ENCODE assay signal across 17 cellular contexts in genomic region chr6:107594736-107595135, GRCh38.
"Had no signal": no experiment of that assay in that cellular context is flagged by ENCODE, and none has a peak within 500 bp of the region (broad histone marks: within the 10 kb centered on the region; RNA-seq: fewer than 3 reads in every experiment).

No MANE protein-coding gene starts in this region.

- FAIRE-seq: colon had no signal

- H3K27ac ChIP-seq: cardiac muscle cell, esophagus muscularis mucosa, heart left ventricle, parathyroid adenoma, skin epidermis, tibial nerve had no signal

- H3K27me3 Mint-ChIP-seq: activated naive CD8-positive, alpha-beta T cell treated with anti-CD3 and anti-CD28 coated beads for 36 hours had no signal

- H3K4me3 ChIP-seq: cardiac muscle cell, esophagus muscularis mucosa, heart left ventricle, skin epidermis, tibial nerve had no signal

- H3K27ac Mint-ChIP-seq: activated naive CD8-positive, alpha-beta T cell treated with anti-CD3 and anti-CD28 coated beads for 36 hours; activated T-helper 1 cell treated with anti-CD3 and anti-CD28 coated beads, Interleukin-12 subunit alpha, Interleukin-12 subunit beta, Interleukin-2, Interleukin-4 antibody, amounts not matched to agents 30 ng/mL and 10 ng/mL and 1 ng/mL, durations not matched to agents 14 hours and 24 hours and 36 hours; stimulated activated naive B cell treated with anti-CD40 and anti-IgM and Interleukin-4, amounts not matched to agents 10 μg/mL and 1 μg/mL and 100 μg/mL, for 72 hours had no signal

- H3K4me1 Mint-ChIP-seq: activated naive CD8-positive, alpha-beta T cell treated with anti-CD3 and anti-CD28 coated beads for 36 hours had no signal

- H3K4me1 ChIP-seq: parathyroid adenoma, tibial nerve had no signal

- H2AFZ ChIP-seq: parathyroid adenoma had no signal

- H3K4me3 Mint-ChIP-seq: activated naive CD8-positive, alpha-beta T cell treated with anti-CD3 and anti-CD28 coated beads for 36 hours; activated T-helper 1 cell treated with anti-CD3 and anti-CD28 coated beads, Interleukin-12 subunit alpha, Interleukin-12 subunit beta, Interleukin-2, Interleukin-4 antibody, amounts not matched to agents 30 ng/mL and 10 ng/mL and 1 ng/mL, durations not matched to agents 14 hours and 24 hours and 36 hours; stimulated activated naive B cell treated with anti-CD40 and anti-IgM and Interleukin-4, amounts not matched to agents 10 μg/mL and 1 μg/mL and 100 μg/mL, for 72 hours had no signal

- DNase-seq: activated CD4-positive, alpha-beta T cell treated with anti-CD3 and anti-CD28 coated beads, Interleukin-2, amount 50 U/mL, for 1 hour; activated CD8-positive, alpha-beta memory T cell treated with anti-CD3 and anti-CD28 coated beads for 24 hours; activated naive CD8-positive, alpha-beta T cell treated with anti-CD3 and anti-CD28 coated beads for 36 hours; foreskin melanocyte; heart left ventricle; left colon; mammary epithelial cell; stimulated activated CD4-positive, alpha-beta T cell treated with anti-CD3 and anti-CD28 coated beads, Interleukin-15, amount 100 ng/mL, for 24 hours; stimulated activated CD4-positive, alpha-beta T cell treated with anti-CD3 and anti-CD28 coated beads, Interleukin-4, amount 100 ng/mL, for 1 hour; stimulated activated naive B cell treated with anti-CD40 and anti-IgM and Interleukin-4, amounts not matched to agents 10 μg/mL and 1 μg/mL and 100 μg/mL, for 72 hours had no signal

- H3K36me3 ChIP-seq: cardiac muscle cell, esophagus muscularis mucosa, heart left ventricle, tibial nerve had no signal

- H3K27me3 ChIP-seq: cardiac muscle cell, esophagus muscularis mucosa, heart left ventricle, tibial nerve had no signal

- H3K79me2 ChIP-seq: parathyroid adenoma had no signal

- H3K9me3 ChIP-seq: esophagus muscularis mucosa, heart left ventricle, tibial nerve had no signal

- H3K9me3 Mint-ChIP-seq: activated naive CD8-positive, alpha-beta T cell treated with anti-CD3 and anti-CD28 coated beads for 36 hours; activated T-helper 1 cell treated with anti-CD3 and anti-CD28 coated beads, Interleukin-12 subunit alpha, Interleukin-12 subunit beta, Interleukin-2, Interleukin-4 antibody, amounts not matched to agents 30 ng/mL and 10 ng/mL and 1 ng/mL, durations not matched to agents 14 hours and 24 hours and 36 hours; stimulated activated naive B cell treated with anti-CD40 and anti-IgM and Interleukin-4, amounts not matched to agents 10 μg/mL and 1 μg/mL and 100 μg/mL, for 72 hours had no signal

- H3K36me3 Mint-ChIP-seq: activated naive CD8-positive, alpha-beta T cell treated with anti-CD3 and anti-CD28 coated beads for 36 hours; stimulated activated naive B cell treated with anti-CD40 and anti-IgM and Interleukin-4, amounts not matched to agents 10 μg/mL and 1 μg/mL and 100 μg/mL, for 72 hours had no signal

- ATAC-seq: left colon; stimulated activated naive B cell treated with anti-CD40 and anti-IgM and Interleukin-4, amounts not matched to agents 10 μg/mL and 1 μg/mL and 100 μg/mL, for 72 hours had no signal

- H3K9ac ChIP-seq: parathyroid adenoma had no signal
